In genomic region chr17:4941027-4941610, GRCh38 we compare ENCODE assay signal across 8 cellular contexts. TPM values are rescaled to one million over a fixed set of nuclear protein-coding genes. Genes with fewer than 3 reads are reported as not detected.
DNase-seq lines count a peak whose midpoint lies in the region; ATAC-seq, FAIRE-seq and TF ChIP-seq lines count a peak whose summit lies in the region.

No MANE protein-coding gene starts in this region.

- H3K9ac ChIP-seq in keratinocyte (ENCODE audit: control insufficient read depth, extremely low read depth, insufficient read depth, low read length) (peak overlapping the region; percentile 97), subcutaneous abdominal adipose tissue (ENCODE audit: low read length in 5 of 5) (peak overlapping the region; percentile 81 to 98 (median 97))

- no peak overlapping the region for H2AFZ ChIP-seq in keratinocyte (ENCODE audit: control insufficient read depth, low read length)

- H3K4me1 Mint-ChIP-seq in T-helper 1 cell treated with Interleukin-12 subunit alpha and Interleukin-12 subunit beta and Interleukin-4 antibody, amounts not matched to agents 30 μg/mL and 1 μg/mL, for 36 hours (ENCODE audit: low read depth): peaks cover 51% of the 10 kb centered on the region
- peaks cover 69% of the 10 kb centered on the region for H3K4me1 Mint-ChIP-seq in activated naive CD8-positive, alpha-beta T cell treated with anti-CD3 and anti-CD28 coated beads, Interleukin-2, amount 50 U/mL, for 24 hours

- dilution Hi-C loops in keratinocyte (cut with MboI; ENCODE audit: extremely low pct_ligation_motif_present, low sequenced_read_pairs): loop anchor here (10.0 kb wide), 1 partner anchor 64 kb away; no protein-coding TSS in a partner anchor

- H3K4me2 ChIP-seq in keratinocyte (ENCODE audit: control insufficient read depth, extremely low read depth, insufficient read depth, low read depth, low read length): peak overlapping the region; percentile 100

- H3K9me3 Mint-ChIP-seq in T-helper 1 cell treated with Interleukin-12 subunit alpha and Interleukin-12 subunit beta and Interleukin-4 antibody, amounts not matched to agents 30 μg/mL and 1 μg/mL, for 36 hours: no peaks in the 10 kb centered on the region
- H3K9me3 Mint-ChIP-seq in activated naive CD8-positive, alpha-beta T cell treated with anti-CD3 and anti-CD28 coated beads, Interleukin-2, amount 50 U/mL, for 24 hours: no peaks in the 10 kb centered on the region

- H3K4me3 ChIP-seq in keratinocyte (ENCODE audit: control insufficient read depth in 2 of 3, extremely low read depth in 1 of 3, insufficient read depth in 2 of 3, low read depth in 1 of 3, low read length in 3 of 3) (peak overlapping the region; percentile 88 to 93 (median 91)), subcutaneous abdominal adipose tissue (ENCODE audit: low read depth in 1 of 5, low read length in 5 of 5) (peak overlapping the region; percentile 89 to 90 (median 90))

- DNase-seq in T-helper 1 cell (no peak), keratinocyte (ENCODE audit: low read depth, low spot score) (no peak), NCI-H2171 treated with DMSO at 0.1 percent for 48 hours (lab: John Stamatoyannopoulos, UW) (no peak), ecto neural progenitor cell (ENCODE audit: low spot score) (no peak)
- DNase-seq in activated naive CD8-positive, alpha-beta T cell treated with anti-CD3 and anti-CD28 coated beads, Interleukin-2, amount 50 U/mL, for 24 hours: no peak

- H3K27ac Mint-ChIP-seq in T-helper 1 cell treated with Interleukin-12 subunit alpha and Interleukin-12 subunit beta and Interleukin-4 antibody, amounts not matched to agents 30 μg/mL and 1 μg/mL, for 36 hours: peak overlapping the region; percentile 93
- H3K27ac Mint-ChIP-seq in activated naive CD8-positive, alpha-beta T cell treated with anti-CD3 and anti-CD28 coated beads, Interleukin-2, amount 50 U/mL, for 24 hours: peak overlapping the region; percentile 99

- no peaks in the 10 kb centered on the region for H3K9me1 ChIP-seq in keratinocyte (ENCODE audit: control insufficient read depth, extremely low read depth, insufficient read depth, low read length)

- H3K27me3 ChIP-seq in keratinocyte (ENCODE audit: control insufficient read depth, extremely low read depth, insufficient read depth, low read length) (no peaks in the 10 kb centered on the region), subcutaneous abdominal adipose tissue (ENCODE audit: control insufficient read depth in 5 of 5, insufficient read depth in 4 of 5, low read length in 5 of 5) (no peaks in the 10 kb centered on the region)

- FAIRE-seq in keratinocyte (lab: Jason Lieb, UNC): no peak

- ATAC-seq in activated naive CD8-positive, alpha-beta T cell treated with anti-CD3 and anti-CD28 coated beads, Interleukin-2, amount 50 U/mL, for 24 hours: no peak
- ATAC-seq in GM21360 (IDR thresholded peaks at IDR 0.05; ENCODE audit: unreplicated experiment): no peak

- TF ChIP-seq CTCF in keratinocyte (optimal IDR thresholded peaks at IDR 0.05 in 1 of 3, IDR thresholded peaks at IDR 0.05 in 1 of 3, conservative IDR thresholded peaks at IDR 0.05 in 1 of 3; ENCODE audit: extremely low read depth in 1 of 3, insufficient read depth in 2 of 3, low read length in 3 of 3): no peak

- H3K9me3 ChIP-seq in keratinocyte (ENCODE audit: control insufficient read depth, low read depth, low read length) (no peaks in the 10 kb centered on the region), subcutaneous abdominal adipose tissue (ENCODE audit: control insufficient read depth in 5 of 5, low read length in 5 of 5) (no peaks in the 10 kb centered on the region)

- H3K4me3 Mint-ChIP-seq in T-helper 1 cell treated with Interleukin-12 subunit alpha and Interleukin-12 subunit beta and Interleukin-4 antibody, amounts not matched to agents 30 μg/mL and 1 μg/mL, for 36 hours: peak overlapping the region; percentile 90
- H3K4me3 Mint-ChIP-seq in activated naive CD8-positive, alpha-beta T cell treated with anti-CD3 and anti-CD28 coated beads, Interleukin-2, amount 50 U/mL, for 24 hours: peak overlapping the region; percentile 99

- peaks cover 6% of the 10 kb centered on the region for H4K20me1 ChIP-seq in keratinocyte (ENCODE audit: control insufficient read depth, extremely low read depth, insufficient read depth, low read length)

- H3K36me3 Mint-ChIP-seq in T-helper 1 cell treated with Interleukin-12 subunit alpha and Interleukin-12 subunit beta and Interleukin-4 antibody, amounts not matched to agents 30 μg/mL and 1 μg/mL, for 36 hours (ENCODE audit: low read depth): peaks cover 69% of the 10 kb centered on the region
- peaks cover 52% of the 10 kb centered on the region for H3K36me3 Mint-ChIP-seq in activated naive CD8-positive, alpha-beta T cell treated with anti-CD3 and anti-CD28 coated beads, Interleukin-2, amount 50 U/mL, for 24 hours (ENCODE audit: low read depth)

- H3K27ac ChIP-seq in keratinocyte (ENCODE audit: control insufficient read depth, insufficient read depth, low read length): peak overlapping the region; percentile 98
- H3K27ac ChIP-seq in subcutaneous abdominal adipose tissue (ENCODE audit: low read depth, low read length): peak overlapping the region; percentile 93

- H3K36me3 ChIP-seq in keratinocyte (ENCODE audit: control insufficient read depth in 2 of 2, extremely low read depth in 1 of 2, insufficient read depth in 2 of 2, low read length in 2 of 2) (peaks cover 30 to 32% of the 10 kb centered on the region in 2 experiments), subcutaneous abdominal adipose tissue (ENCODE audit: control insufficient read depth in 5 of 5, insufficient read depth in 5 of 5, low read length in 5 of 5) (peaks cover 0 to 65% (median 62%) of the 10 kb centered on the region in 5 donors)

- H3K27me3 Mint-ChIP-seq in T-helper 1 cell treated with Interleukin-12 subunit alpha and Interleukin-12 subunit beta and Interleukin-4 antibody, amounts not matched to agents 30 μg/mL and 1 μg/mL, for 36 hours (ENCODE audit: low read depth): no peaks in the 10 kb centered on the region
- peaks cover 2% of the 10 kb centered on the region for H3K27me3 Mint-ChIP-seq in activated naive CD8-positive, alpha-beta T cell treated with anti-CD3 and anti-CD28 coated beads, Interleukin-2, amount 50 U/mL, for 24 hours

- H3K4me1 ChIP-seq in keratinocyte (ENCODE audit: control insufficient read depth, extremely low read depth, insufficient read depth, low read length) (peaks cover 42% of the 10 kb centered on the region), subcutaneous abdominal adipose tissue (ENCODE audit: control insufficient read depth in 5 of 5, insufficient read depth in 5 of 5, low read length in 5 of 5) (peaks cover 12 to 63% (median 50%) of the 10 kb centered on the region in 5 donors)

- H3K79me2 ChIP-seq in keratinocyte (ENCODE audit: control insufficient read depth, insufficient read depth, low read length): peaks cover 60% of the 10 kb centered on the region

RNA-seq across cellular contexts. Expression of gene RNF167, which starts 1.1 kb away (rescaled TPM):
- 101 to 129 TPM (median 118 TPM) in 3 replicates for polyA plus RNA-seq in keratinocyte
- 76.5 TPM for polyA plus RNA-seq in keratinocyte (2011; ENCODE audit: low read depth)
- 180 and 200 TPM in 2 replicates for polyA plus RNA-seq in keratinocyte (2011; cell fraction: cytosol; rRNA removed)
- polyA plus RNA-seq in keratinocyte (2011; cell fraction: nucleus; rRNA removed): 197 and 208 TPM in 2 replicates
- polyA plus RNA-seq in keratinocyte (2012; ENCODE audit: low replicate concordance): 124 and 136 TPM in 2 replicates
- polyA minus RNA-seq in keratinocyte: 97.9 to 161 TPM (median 108 TPM) in 3 replicates
- polyA minus RNA-seq in keratinocyte (2011; cell fraction: cytosol; rRNA and poly(A)+ RNA removed): 177 TPM
- polyA minus RNA-seq in keratinocyte (2011; cell fraction: nucleus; rRNA and poly(A)+ RNA removed): 45.4 and 50.7 TPM in 2 replicates

RNA-seq across cellular contexts. Expression of gene SLC25A11, which starts 1.3 kb away (rescaled TPM):
- polyA plus RNA-seq in keratinocyte: 28.3 to 43.6 TPM (median 33.8 TPM) in 3 replicates
- 30.2 TPM for polyA plus RNA-seq in keratinocyte (2011; ENCODE audit: low read depth)
- polyA plus RNA-seq in keratinocyte (2011; cell fraction: cytosol; rRNA removed): 24.2 and 34.0 TPM in 2 replicates
- polyA plus RNA-seq in keratinocyte (2011; cell fraction: nucleus; rRNA removed): 20.7 and 24.5 TPM in 2 replicates
- polyA plus RNA-seq in keratinocyte (2012; ENCODE audit: low replicate concordance): 26.3 and 42.6 TPM in 2 replicates
- 30.9 to 80.3 TPM (median 31.3 TPM) in 3 replicates for polyA minus RNA-seq in keratinocyte
- polyA minus RNA-seq in keratinocyte (2011; cell fraction: cytosol; rRNA and poly(A)+ RNA removed): 34.0 TPM
- 12.2 and 12.6 TPM in 2 replicates for polyA minus RNA-seq in keratinocyte (2011; cell fraction: nucleus; rRNA and poly(A)+ RNA removed)

RNA-seq across cellular contexts. Expression of gene PFN1, which starts 7.2 kb away (rescaled TPM):
- 1,029 to 1,579 TPM (median 1,435 TPM) in 3 replicates for polyA plus RNA-seq in keratinocyte
- 93.5 TPM for polyA plus RNA-seq in keratinocyte (2011; ENCODE audit: low read depth)
- polyA plus RNA-seq in keratinocyte (2011; cell fraction: cytosol; rRNA removed): 1,284 and 1,740 TPM in 2 replicates
- 522 and 618 TPM in 2 replicates for polyA plus RNA-seq in keratinocyte (2011; cell fraction: nucleus; rRNA removed)
- 752 and 2,112 TPM in 2 replicates for polyA plus RNA-seq in keratinocyte (2012; ENCODE audit: low replicate concordance)
- polyA minus RNA-seq in keratinocyte: 549 to 818 TPM (median 613 TPM) in 3 replicates
- 3,030 TPM for polyA minus RNA-seq in keratinocyte (2011; cell fraction: cytosol; rRNA and poly(A)+ RNA removed)
- polyA minus RNA-seq in keratinocyte (2011; cell fraction: nucleus; rRNA and poly(A)+ RNA removed): 168 and 208 TPM in 2 replicates

RNA-seq across cellular contexts. Expression of gene GP1BA, which starts 9.0 kb away (rescaled TPM):
- polyA plus RNA-seq in keratinocyte: not detected in 3 replicates
- polyA plus RNA-seq in keratinocyte (2011; ENCODE audit: low read depth): not detected
- polyA plus RNA-seq in keratinocyte (2011; cell fraction: cytosol; rRNA removed): 0.03 TPM in 1 of 2 replicates, not detected in the other
- not detected in 2 replicates for polyA plus RNA-seq in keratinocyte (2011; cell fraction: nucleus; rRNA removed)
- 0.74 and 1.5 TPM in 2 replicates for polyA plus RNA-seq in keratinocyte (2012; ENCODE audit: low replicate concordance)
- not detected in 3 replicates for polyA minus RNA-seq in keratinocyte
- not detected for polyA minus RNA-seq in keratinocyte (2011; cell fraction: cytosol; rRNA and poly(A)+ RNA removed)
- polyA minus RNA-seq in keratinocyte (2011; cell fraction: nucleus; rRNA and poly(A)+ RNA removed): not detected in 2 replicates

RNA-seq across cellular contexts. Expression of gene ENO3, which starts 9.8 kb away (rescaled TPM):
- 1.8 to 3.1 TPM (median 2.4 TPM) in 3 replicates for polyA plus RNA-seq in keratinocyte
- 1.5 TPM for polyA plus RNA-seq in keratinocyte (2011; ENCODE audit: low read depth)
- 0.48 and 0.64 TPM in 2 replicates for polyA plus RNA-seq in keratinocyte (2011; cell fraction: cytosol; rRNA removed)
- polyA plus RNA-seq in keratinocyte (2011; cell fraction: nucleus; rRNA removed): 14.2 and 14.8 TPM in 2 replicates
- polyA plus RNA-seq in keratinocyte (2012; ENCODE audit: low replicate concordance): 2.9 and 3.3 TPM in 2 replicates
- 0.20 to 1.4 TPM (median 1.1 TPM) in 3 replicates for polyA minus RNA-seq in keratinocyte
- polyA minus RNA-seq in keratinocyte (2011; cell fraction: cytosol; rRNA and poly(A)+ RNA removed): 3.6 TPM
- 1.7 TPM in 2 replicates for polyA minus RNA-seq in keratinocyte (2011; cell fraction: nucleus; rRNA and poly(A)+ RNA removed)
